In genomic region chrX:16870095-16870860, GRCh38 we compare ENCODE assay signal across 8 cellular contexts. TPM values are rescaled to one million over a fixed set of nuclear protein-coding genes. Genes with fewer than 3 reads are reported as not detected.
DNase-seq lines count a peak whose midpoint lies in the region; ATAC-seq and TF ChIP-seq lines count a peak whose summit lies in the region.

RBBP7 (minus strand) TSS chrX:16870362; CDS start chrX:16870053, 309 bp downstream.

- H3K9me2 ChIP-seq in DOHH2 (replicated peaks; ENCODE audit: control insufficient read depth, low read length) (no peaks in the 10 kb centered on the region), GM23248 (ENCODE audit: insufficient read depth) (no peaks in the 10 kb centered on the region)

- H3K36me3 ChIP-seq in DOHH2 (ENCODE audit: control insufficient read depth, low read length) = peaks cover 35% of the 10 kb centered on the region
- H3K36me3 ChIP-seq in GM23248 (ENCODE audit: low read depth) = no peaks in the 10 kb centered on the region
- H3K36me3 ChIP-seq in fibroblast of lung (ENCODE audit: control insufficient read depth, insufficient read depth, low read length) = no peaks in the 10 kb centered on the region

- peak within 1 kb of the TSS; percentile 98 for H2AFZ ChIP-seq in GM23248
- H2AFZ ChIP-seq in fibroblast of lung (ENCODE audit: low read length) = peak within 1 kb of the TSS; percentile 71

- H3K4me1 Mint-ChIP-seq in activated T-helper 17 cell treated with anti-CD3 and anti-CD28 coated beads, Interleukin-2, amount 50 U/mL, for 72 hours = peaks cover 7% of the 10 kb centered on the region
- H3K4me1 Mint-ChIP-seq in natural killer cell = peaks cover 32 to 37% of the 10 kb centered on the region in 2 donors

- intact Hi-C loops in natural killer cell (cut with micrococcal nuclease) = no loop called here

- H4K20me1 ChIP-seq in DOHH2 (ENCODE audit: control insufficient read depth, insufficient read depth, low read depth, low read length) (peaks cover 21% of the 10 kb centered on the region), GM23248 (ENCODE audit: insufficient read depth) (no peaks in the 10 kb centered on the region; the same call in 1 of the 2 replicates), fibroblast of lung (ENCODE audit: control insufficient read depth, extremely low read depth, insufficient read depth, low read length) (peaks cover 2% of the 10 kb centered on the region)

- H3K4me2 ChIP-seq in DOHH2 (ENCODE audit: low read length) (peak within 1 kb of the TSS; percentile 86), GM23248 (ENCODE audit: unreplicated experiment) (peak within 1 kb of the TSS; percentile 84), fibroblast of lung (ENCODE audit: extremely low read depth, insufficient read depth, low read length) (peak within 1 kb of the TSS; percentile 90)

- H3K27ac ChIP-seq in DOHH2 (ENCODE audit: low read depth, low read length) (peak within 1 kb of the TSS; percentile 92), GM23248 (peak within 1 kb of the TSS; percentile 98), fibroblast of lung (ENCODE audit: insufficient read depth, low read length) (peak within 1 kb of the TSS; percentile 94)

- no peaks in the 10 kb centered on the region for H3K27me3 Mint-ChIP-seq in activated T-helper 17 cell treated with anti-CD3 and anti-CD28 coated beads, Interleukin-2, amount 50 U/mL, for 72 hours
- peaks cover 0 to 19% of the 10 kb centered on the region in 2 donors for H3K27me3 Mint-ChIP-seq in natural killer cell (ENCODE audit: low read depth in 2 of 2)

- DNase-seq in GM23248 (peak; percentile 91), LNCaP clone FGC (ENCODE audit: low read depth) (peak; percentile 50), RPMI8226 (peak; percentile 94), fibroblast of lung (ENCODE audit: low read depth in 2 of 2) (peak; percentile 88 to 89), natural killer cell (peak; percentile 91)
- DNase-seq in stimulated activated naive CD4-positive, alpha-beta T cell treated with Interleukin-2 at 50 U/mL for 16 hours (lab: John Stamatoyannopoulos, UW) = peak; percentile 87

- H3K9me3 ChIP-seq in DOHH2 (ENCODE audit: control insufficient read depth, insufficient read depth, low read length) (no peaks in the 10 kb centered on the region), GM23248 (ENCODE audit: low read depth) (no peaks in the 10 kb centered on the region), fibroblast of lung (ENCODE audit: control insufficient read depth, insufficient read depth, low read depth, low read length) (no peaks in the 10 kb centered on the region)

- ATAC-seq in activated T-helper 17 cell treated with anti-CD3 and anti-CD28 coated beads, Interleukin-2, amount 50 U/mL, for 72 hours (replicated peaks) = peak; percentile 84
- peak; percentile 79 to 91 (median 82) for ATAC-seq in natural killer cell

- H3K4me1 ChIP-seq in DOHH2 (ENCODE audit: control insufficient read depth, low read length) (peaks cover 73% of the 10 kb centered on the region), GM23248 (ENCODE audit: insufficient read depth) (peaks cover 8% of the 10 kb centered on the region), fibroblast of lung (ENCODE audit: control insufficient read depth, extremely low read depth, insufficient read depth, low read length) (peaks cover 7% of the 10 kb centered on the region)

- peaks cover 12% of the 10 kb centered on the region for H3F3A ChIP-seq in DOHH2 (ENCODE audit: control insufficient read depth, insufficient read depth)
- no peaks in the 10 kb centered on the region for H3F3A ChIP-seq in GM23248 (ENCODE audit: insufficient read depth)

- H3K79me2 ChIP-seq in DOHH2 (ENCODE audit: control insufficient read depth, low read length) = peaks cover 47% of the 10 kb centered on the region
- peaks cover 42% of the 10 kb centered on the region for H3K79me2 ChIP-seq in GM23248 (ENCODE audit: insufficient read depth)
- peaks cover 38% of the 10 kb centered on the region for H3K79me2 ChIP-seq in fibroblast of lung (ENCODE audit: control insufficient read depth, insufficient read depth, low read length)

- WGBS in GM23248 (ENCODE audit: low coverage in 1 of 2, low lambda C conversion rate in 2 of 2, missing lambda C conversion rate in 2 of 2), 2 experiments = 0 to 2% methylated on average over 4 to 36 of the region's 84 CpGs

- peak within 1 kb of the TSS; percentile 98 for H3K9ac ChIP-seq in GM23248
- H3K9ac ChIP-seq in fibroblast of lung (ENCODE audit: insufficient read depth, low read length) = peak within 1 kb of the TSS; percentile 94

- H3K27ac Mint-ChIP-seq in activated T-helper 17 cell treated with anti-CD3 and anti-CD28 coated beads, Interleukin-2, amount 50 U/mL, for 72 hours = peak within 1 kb of the TSS; percentile 95
- peak within 1 kb of the TSS; percentile 97 to 99 for H3K27ac Mint-ChIP-seq in natural killer cell

- TF ChIP-seq CTCF in DOHH2 (IDR thresholded peaks at IDR 0.05; ENCODE audit: low read depth, low read length, poor library complexity, severe bottlenecking) (no peak), LNCaP clone FGC (IDR thresholded peaks at IDR 0.05; ENCODE audit: control insufficient read depth, extremely low read depth, insufficient read depth) (no peak), fibroblast of lung (conservative IDR thresholded peaks at IDR 0.05 in 1 of 2, IDR thresholded peaks at IDR 0.05 in 1 of 2; ENCODE audit: low read depth in 1 of 2, low read length in 2 of 2) (no peak), natural killer cell (IDR thresholded peaks at IDR 0.05) (no peak)

- H3K36me3 Mint-ChIP-seq in activated T-helper 17 cell treated with anti-CD3 and anti-CD28 coated beads, Interleukin-2, amount 50 U/mL, for 72 hours (ENCODE audit: low read depth) = peaks cover 44% of the 10 kb centered on the region
- H3K36me3 Mint-ChIP-seq in natural killer cell = no peaks in the 10 kb centered on the region

- in situ Hi-C loops in GM23248 (cut with MboI) = no loop called here

- peak within 1 kb of the TSS; percentile 92 for H3K4me3 Mint-ChIP-seq in activated T-helper 17 cell treated with anti-CD3 and anti-CD28 coated beads, Interleukin-2, amount 50 U/mL, for 72 hours
- peak within 1 kb of the TSS; percentile 100 for H3K4me3 Mint-ChIP-seq in natural killer cell

- H3K4me3 ChIP-seq in DOHH2 (ENCODE audit: low read length) (peak within 1 kb of the TSS; percentile 89), GM23248 (peak within 1 kb of the TSS; percentile 87), LNCaP clone FGC (ENCODE audit: low read depth, low read length) (peak within 1 kb of the TSS; percentile 56), fibroblast of lung (replicated peaks in 1 of 4; ENCODE audit: control extremely low read depth in 1 of 4, insufficient read depth in 1 of 4, low read depth in 3 of 4, low read length in 4 of 4) (peak within 1 kb of the TSS; percentile 70 to 82 (median 80))

- H3K27me3 ChIP-seq in DOHH2 (ENCODE audit: control insufficient read depth, low read length) (no peaks in the 10 kb centered on the region), GM23248 (replicated peaks; ENCODE audit: insufficient read depth) (no peaks in the 10 kb centered on the region), fibroblast of lung (ENCODE audit: control insufficient read depth, insufficient read depth, low read length) (no peaks in the 10 kb centered on the region)

- no peaks in the 10 kb centered on the region for H3K9me3 Mint-ChIP-seq in activated T-helper 17 cell treated with anti-CD3 and anti-CD28 coated beads, Interleukin-2, amount 50 U/mL, for 72 hours
- H3K9me3 Mint-ChIP-seq in natural killer cell = no peaks in the 10 kb centered on the region

RNA-seq across cellular contexts. Expression of gene RBBP7, which starts in this region (rescaled TPM):
- total RNA-seq in GM23248 (2014; rRNA removed; shearing (Covaris generic)) = 64.6 and 86.2 TPM in 2 replicates
- polyA plus RNA-seq in GM23248 (2016; fragmentation: Nextera tagmentation; extraction: Ambion mirVana) (119 and 124 TPM in 2 replicates), fibroblast of lung (149 and 213 TPM in 2 replicates)
- total RNA-seq in activated T-helper 17 cell treated with anti-CD3 and anti-CD28 coated beads, Interleukin-2, amount 50 U/mL, for 72 hours = 100 to 1,000 TPM; 159 to 187 TPM
- total RNA-seq in fibroblast of lung (142 and 174 TPM in 2 replicates), natural killer cell (100 to 1,000 TPM; 124 to 170 (median 139) TPM)
- polyA plus RNA-seq in fibroblast of lung (2012) = 123 and 213 TPM in 2 replicates
- polyA minus RNA-seq in fibroblast of lung (ENCODE audit: low replicate concordance) = 102 and 125 TPM in 2 replicates

Comparison
In these comparisons a context has a peak if more than half of its experiments do, and no peak if none do; other contexts are left out.
1. Peak in every context shown above with its lines: DNase-seq, ATAC-seq, H3K4me3 ChIP-seq and H3K27ac ChIP-seq.